ENCODE assay signal across 28 cellular contexts in the genomic region with DNA sequence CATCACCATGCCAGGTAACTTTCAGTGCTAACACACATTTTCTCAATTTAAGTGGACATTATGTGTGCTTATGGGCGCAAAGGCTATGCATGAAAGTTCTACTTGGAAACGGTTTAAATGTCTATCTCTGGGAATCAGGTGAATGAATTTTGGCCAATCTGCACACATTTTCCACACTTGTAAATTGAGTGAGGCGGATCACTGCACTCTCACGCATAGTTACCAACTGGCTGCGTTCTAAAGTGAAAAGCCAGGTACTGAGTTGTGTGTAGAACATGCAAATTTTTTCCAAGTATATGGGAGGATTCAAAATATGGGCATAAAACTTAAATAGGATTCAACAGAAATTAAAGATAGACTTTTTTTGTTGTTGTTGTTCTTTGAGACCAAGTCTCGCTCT.
"Had no signal": no experiment of that assay in that cellular context is flagged by ENCODE, and none has a peak within 500 bp of the region (broad histone marks: within the 10 kb centered on the region; RNA-seq: fewer than 3 reads in every experiment).

No MANE protein-coding gene starts in this region.

- H3K27me3 Mint-ChIP-seq: stimulated activated memory B cell treated with anti-CD40 and anti-IgM and Interleukin-4, amounts not matched to agents 10 μg/mL and 1 μg/mL and 100 μg/mL, for 72 hours; stimulated activated naive B cell treated with anti-CD40 and anti-IgM and Interleukin-4, amounts not matched to agents 10 μg/mL and 1 μg/mL and 100 μg/mL, for 72 hours; stimulated activated naive CD8-positive, alpha-beta T cell treated with anti-CD3 and anti-CD28 coated beads, Interleukin-15, amount 100 ng/mL, for 72 hours; stimulated activated naive CD8-positive, alpha-beta T cell treated with anti-CD3 and anti-CD28 coated beads, Interleukin-15, Interleukin-2, amounts not matched to agents 100 ng/mL and 50 ng/mL, for 24 hours; type B pancreatic cell had no signal

- FAIRE-seq: urothelium cell line had no signal

- H3K27ac ChIP-seq: stomach, suprapubic skin, testis, thoracic aorta, tibial artery, tibial nerve, transverse colon, upper lobe of left lung, upper lobe of right lung, uterus, vagina had no signal

- H3K27me3 ChIP-seq: stomach, suprapubic skin, testis, tibial artery, tibial nerve, transverse colon, upper lobe of left lung, upper lobe of right lung, uterus, vagina had no signal

- H3K27ac Mint-ChIP-seq: stimulated activated effector memory CD8-positive, alpha-beta T cell treated with anti-CD3 and anti-CD28 coated beads, Interleukin-12 subunit alpha, Interleukin-12 subunit beta, amount 100 ng/mL, for 72 hours; stimulated activated memory B cell treated with anti-CD40 and anti-IgM and Interleukin-4, amounts not matched to agents 10 μg/mL and 1 μg/mL and 100 μg/mL, for 72 hours; stimulated activated naive B cell treated with anti-CD40 and anti-IgM and Interleukin-4, amounts not matched to agents 10 μg/mL and 1 μg/mL and 100 μg/mL, for 72 hours; stimulated activated naive CD8-positive, alpha-beta T cell treated with anti-CD3 and anti-CD28 coated beads, Interleukin-15, amount 100 ng/mL, for 72 hours; stimulated activated naive CD8-positive, alpha-beta T cell treated with anti-CD3 and anti-CD28 coated beads, Interleukin-15, Interleukin-2, amounts not matched to agents 100 ng/mL and 50 ng/mL, for 24 hours; type B pancreatic cell had no signal

- H3K4me3 Mint-ChIP-seq: stimulated activated effector memory CD8-positive, alpha-beta T cell treated with anti-CD3 and anti-CD28 coated beads, Interleukin-12 subunit alpha, Interleukin-12 subunit beta, amount 100 ng/mL, for 72 hours; stimulated activated memory B cell treated with anti-CD40 and anti-IgM and Interleukin-4, amounts not matched to agents 10 μg/mL and 1 μg/mL and 100 μg/mL, for 72 hours; stimulated activated naive B cell treated with anti-CD40 and anti-IgM and Interleukin-4, amounts not matched to agents 10 μg/mL and 1 μg/mL and 100 μg/mL, for 72 hours; stimulated activated naive CD8-positive, alpha-beta T cell treated with anti-CD3 and anti-CD28 coated beads, Interleukin-15, amount 100 ng/mL, for 72 hours; stimulated activated naive CD8-positive, alpha-beta T cell treated with anti-CD3 and anti-CD28 coated beads, Interleukin-15, Interleukin-2, amounts not matched to agents 100 ng/mL and 50 ng/mL, for 24 hours; type B pancreatic cell had no signal

- H3K4me1 ChIP-seq: suprapubic skin, upper lobe of left lung, upper lobe of right lung, uterus had no signal

- ATAC-seq: stimulated activated effector memory CD8-positive, alpha-beta T cell treated with anti-CD3 and anti-CD28 coated beads, Interleukin-12 subunit alpha, Interleukin-12 subunit beta, amount 100 ng/mL, for 72 hours; stimulated activated memory B cell treated with anti-CD40 and anti-IgM and Interleukin-4, amounts not matched to agents 10 μg/mL and 1 μg/mL and 100 μg/mL, for 72 hours; stimulated activated naive B cell treated with anti-CD40 and anti-IgM and Interleukin-4, amounts not matched to agents 10 μg/mL and 1 μg/mL and 100 μg/mL, for 72 hours; stimulated activated naive CD8-positive, alpha-beta T cell treated with anti-CD3 and anti-CD28 coated beads, Interleukin-15, amount 100 ng/mL, for 72 hours; stimulated activated naive CD8-positive, alpha-beta T cell treated with anti-CD3 and anti-CD28 coated beads, Interleukin-15, Interleukin-2, amounts not matched to agents 100 U/mL and 50 U/mL, for 24 hours; upper lobe of right lung had no signal

- H3K4me3 ChIP-seq: stomach, suprapubic skin, testis, thoracic aorta, tibial artery, tibial nerve, transverse colon, upper lobe of left lung, upper lobe of right lung, uterus, vagina had no signal

- H3K36me3 Mint-ChIP-seq: stimulated activated effector memory CD8-positive, alpha-beta T cell treated with anti-CD3 and anti-CD28 coated beads, Interleukin-12 subunit alpha, Interleukin-12 subunit beta, amount 100 ng/mL, for 72 hours; stimulated activated memory B cell treated with anti-CD40 and anti-IgM and Interleukin-4, amounts not matched to agents 10 μg/mL and 1 μg/mL and 100 μg/mL, for 72 hours; type B pancreatic cell had no signal

- H3K9me3 ChIP-seq: stomach, suprapubic skin, testis, thoracic aorta, tibial artery, tibial nerve, transverse colon, upper lobe of left lung, upper lobe of right lung, uterus, vagina had no signal

- DNase-seq: stimulated activated CD4-positive, alpha-beta T cell treated with anti-CD3 and anti-CD28 coated beads, Interleukin-2, amount 100 ng/mL, for 48 hours; stimulated activated CD4-positive, alpha-beta T cell treated with anti-CD3 and anti-CD28 coated beads, Interleukin-4, amount 100 ng/mL, for 1 hour; stimulated activated CD4-positive, alpha-beta T cell treated with anti-CD3 and anti-CD28 coated beads, Interleukin-4, amount 100 ng/mL, for 24 hours; stimulated activated CD4-positive, alpha-beta T cell treated with anti-CD3 and anti-CD28 coated beads, Interleukin-4, amount 100 ng/mL, for 4 hours; stimulated activated CD8-positive, alpha-beta memory T cell treated with anti-CD3 and anti-CD28 coated beads, Interleukin-4, amount 100 ng/mL, for 48 hours; stimulated activated naive B cell treated with anti-CD40 and anti-IgM and Interleukin-4, amounts not matched to agents 10 μg/mL and 1 μg/mL and 100 μg/mL, for 72 hours; stimulated activated naive CD4-positive, alpha-beta T cell; stimulated activated naive CD4-positive, alpha-beta T cell treated with Interleukin-2 at 50 U/mL for 16 hours; stimulated activated naive CD8-positive, alpha-beta T cell treated with anti-CD3 and anti-CD28 coated beads, Interleukin-15, amount 100 ng/mL, for 72 hours; stimulated activated naive CD8-positive, alpha-beta T cell treated with anti-CD3 and anti-CD28 coated beads, Interleukin-15, Interleukin-2, amounts not matched to agents 100 U/mL and 50 U/mL, for 24 hours; stomach; substantia nigra; testis; tibial artery; transverse colon; trophoblast cell; upper lobe of right lung; uterus had no signal

- H3K36me3 ChIP-seq: stomach, suprapubic skin, thoracic aorta, tibial artery, tibial nerve, transverse colon, upper lobe of left lung, upper lobe of right lung, uterus, vagina had no signal

- H3K9me3 Mint-ChIP-seq: stimulated activated effector memory CD8-positive, alpha-beta T cell treated with anti-CD3 and anti-CD28 coated beads, Interleukin-12 subunit alpha, Interleukin-12 subunit beta, amount 100 ng/mL, for 72 hours; stimulated activated memory B cell treated with anti-CD40 and anti-IgM and Interleukin-4, amounts not matched to agents 10 μg/mL and 1 μg/mL and 100 μg/mL, for 72 hours; stimulated activated naive CD8-positive, alpha-beta T cell treated with anti-CD3 and anti-CD28 coated beads, Interleukin-15, Interleukin-2, amounts not matched to agents 100 ng/mL and 50 ng/mL, for 24 hours had no signal
